ENCODE assay signal across 8 cellular contexts in the genomic region with DNA sequence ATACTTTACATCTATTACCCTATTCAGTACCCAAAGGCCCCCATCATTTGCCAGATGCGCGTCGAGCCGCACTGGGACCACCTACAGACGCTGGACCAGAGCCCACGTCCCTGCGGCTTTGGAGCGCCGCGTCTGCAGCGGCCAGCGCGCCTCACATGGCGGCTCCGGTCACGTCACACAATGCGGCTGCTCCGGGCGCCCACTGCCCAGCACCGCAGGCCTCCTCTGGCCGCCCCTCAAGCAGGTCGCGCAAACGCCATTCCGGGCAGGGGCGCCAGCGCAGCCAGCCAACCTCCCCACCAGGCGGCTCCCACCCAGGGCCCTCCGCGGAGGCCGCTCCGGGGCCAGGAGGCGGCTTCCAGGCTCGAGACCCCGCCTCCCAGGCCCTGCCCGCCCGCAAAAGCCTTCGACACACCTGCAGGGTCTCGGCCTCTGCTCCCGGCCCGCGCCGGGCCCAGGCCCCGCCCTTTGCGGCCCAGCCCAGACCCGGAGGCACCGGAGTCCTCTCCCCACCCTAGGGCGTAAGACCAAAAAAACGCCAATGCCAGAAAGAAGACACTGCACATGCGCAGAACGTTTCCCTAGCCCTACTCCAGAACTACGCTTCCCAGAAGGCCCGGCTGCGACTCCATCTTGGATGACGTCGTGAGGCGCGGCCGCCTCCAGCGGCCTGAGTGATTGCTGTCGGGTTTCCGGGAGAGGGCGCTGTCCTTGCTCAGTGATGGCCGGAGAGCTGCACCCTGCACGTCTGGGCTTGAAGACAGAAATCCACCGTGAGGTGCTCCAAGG. TPM values are rescaled to one million over a fixed set of nuclear protein-coding genes. Genes with fewer than 3 reads are reported as not detected.
DNase-seq lines count a peak whose midpoint lies in the region; ATAC-seq, FAIRE-seq and TF ChIP-seq lines count a peak whose summit lies in the region.

Gene ZNF25, minus strand, starts transcription at position 557 of the 789 bp plus-strand sequence. CDS start 4,925 bp downstream, outside the sequence.

- H3K27ac ChIP-seq in HepG2 (ENCODE audit: extremely low read length, insufficient read depth, low read length): peak within 1 kb of the TSS; percentile 84

- peak in 1 of 2 experiments; percentile 32; a peak in 1 of 4 replicates for TF ChIP-seq EP300 in HepG2 (IDR thresholded peaks at IDR 0.05; ENCODE audit: low read depth in 2 of 2, low read length in 2 of 2)
- no peak; the same call in 1 of the 2 replicates for TF ChIP-seq EP300 in HepG2 (CRISPR knock-in tag; IDR thresholded peaks at IDR 0.05; ENCODE audit: borderline replicate concordance)

- no TSS peak for BruUV-seq in HepG2 (replicated peaks; lab: Mats Ljungman, UMichigan)

- TF ChIP-seq CTCF in HepG2 (CRISPR knock-in tag; IDR thresholded peaks at IDR 0.05): peak; percentile 98

- peak within 1 kb of the TSS; percentile 82 for H3K9ac ChIP-seq in HepG2 (ENCODE audit: insufficient read depth, low read depth, low read length)

- H4K20me1 ChIP-seq in HepG2 (ENCODE audit: insufficient read depth, low read length): no peaks in the 10 kb centered on the region

- ATAC-seq in GM19372 (IDR thresholded peaks at IDR 0.05; ENCODE audit: low read depth, unreplicated experiment) (peak; percentile 94), HG03558 (IDR thresholded peaks at IDR 0.05; ENCODE audit: extremely low read depth, unreplicated experiment) (peak; percentile 89), HepG2 (peak; percentile 97)

- FAIRE-seq in HepG2 (lab: Jason Lieb, UNC): peak; percentile 98

- DNase-seq in CD1c-positive myeloid dendritic cell (ENCODE audit: extremely low spot score): peak; percentile 100
- DNase-seq in NCI-H748 (lab: John Stamatoyannopoulos, UW; ENCODE audit: unreplicated experiment): peak; percentile 98
- peak; percentile 96 to 98 for DNase-seq in activated CD4-positive, alpha-beta T cell treated with anti-CD3 and anti-CD28 coated beads, Interleukin-2, amount 50 U/mL, for 4 hours
- DNase-seq in dermis blood vessel endothelial cell: peak; percentile 99
- peak; percentile 99 for DNase-seq in HepG2 (ENCODE audit: low spot score)
- DNase-seq in stimulated activated CD4-positive, alpha-beta T cell treated with anti-CD3 and anti-CD28 coated beads, Interleukin-4, amount 100 ng/mL, for 1 hour: peak; percentile 97

- H2AFZ ChIP-seq in HepG2 (ENCODE audit: low read length): peak within 1 kb of the TSS; percentile 96

- peak within 1 kb of the TSS; percentile 95 for H3K4me2 ChIP-seq in HepG2 (ENCODE audit: low read depth, low read length)

- CTCF ChIA-PET in HepG2 (lab: Yijun Ruan, JAX; ENCODE audit: low intra/inter-chr PET ratio, low total read pairs): interaction anchor here (1.2 to 1.4 kb wide), 2 partner anchors 16 to 390 kb away, joined by 3 to 7 read pairs; no protein-coding TSS in a partner anchor

- H3K27me3 ChIP-seq in HepG2 (ENCODE audit: control insufficient read depth in 1 of 2, insufficient read depth in 2 of 2, low read length in 2 of 2): no peaks in the 10 kb centered on the region

- under 1% methylated on average over 44 of the region's 66 CpGs for WGBS in HepG2 (ENCODE audit: low lambda C conversion rate)

- no peaks in the 10 kb centered on the region for H3K9me3 ChIP-seq in HepG2 (ENCODE audit: low read length)

- peak; percentile 77 to 91 for TF ChIP-seq POLR2A in HepG2 (IDR thresholded peaks at IDR 0.05; ENCODE audit: insufficient read depth in 1 of 2, low read depth in 2 of 2, low read length in 2 of 2)

- intact Hi-C loops in HepG2 (cut with micrococcal nuclease; ENCODE audit: unreplicated experiment): loop anchor here (1.0 to 10.0 kb wide), 5 partner anchors 34 to 1089 kb away; partner anchors contain the start of genes ZNF248, ZNF33A and ZNF37A

- no peaks in the 10 kb centered on the region for H3K79me2 ChIP-seq in HepG2 (ENCODE audit: insufficient read depth, low read length)

- POLR2A ChIA-PET in HepG2 (lab: Yijun Ruan, JAX): interaction anchor here (1.1 to 2.7 kb wide), 3 partner anchors 32 to 35 kb away, joined by 3 to 17 read pairs (median 4); partner anchors contain the start of gene ZNF33A

- no peaks in the 10 kb centered on the region for H3K36me3 ChIP-seq in HepG2 (replicated peaks in 1 of 2; ENCODE audit: control insufficient read depth in 1 of 2, insufficient read depth in 2 of 2, low read length in 2 of 2)

- in situ Hi-C loops in HepG2 (cut with HindIII; ENCODE audit: extremely low pct_ligation_motif_present, low pct_unique_long_range_greater_than_20kb): no loop called here

- H3K4me3 ChIP-seq in HepG2 (replicated peaks in 1 of 3; ENCODE audit: insufficient read depth in 1 of 3, low read depth in 2 of 3, low read length in 3 of 3): peak within 1 kb of the TSS; percentile 66 to 90 (median 80)

- peaks cover 10% of the 10 kb centered on the region for H3K4me1 ChIP-seq in HepG2 (ENCODE audit: insufficient read depth, low read length)

- TF ChIP-seq RAD21 in HepG2 (CRISPR knock-in tag; IDR thresholded peaks at IDR 0.05): peak; percentile 53

TF ChIP-seq in HepG2, 621 proteins besides CTCF, POLR2A, EP300 and RAD21 (continues in another document):
- TF ChIP-seq ZNF281 (CRISPR knock-in tag; IDR thresholded peaks at IDR 0.05; ENCODE audit: borderline replicate concordance) (no peak), ZNF343 (CRISPR knock-in tag; IDR thresholded peaks at IDR 0.05) (peak; percentile 84; the same call in 1 of the 2 replicates), ZNF672 (CRISPR knock-in tag; IDR thresholded peaks at IDR 0.05) (no peak), MAFG (CRISPR knock-in tag; IDR thresholded peaks at IDR 0.05) (no peak), TP53 (CRISPR knock-in tag; conservative IDR thresholded peaks at IDR 0.05) (no peak), ATF3 (CRISPR knock-in tag; IDR thresholded peaks at IDR 0.05) (no peak), ZNF296 (CRISPR knock-in tag; conservative IDR thresholded peaks at IDR 0.05) (no peak), MTF2 (CRISPR knock-in tag; IDR thresholded peaks at IDR 0.05; ENCODE audit: borderline replicate concordance) (no peak), MXD3 (CRISPR knock-in tag; IDR thresholded peaks at IDR 0.05) (peak; percentile 85), AGO2 (optimal IDR thresholded peaks at IDR 0.05; ENCODE audit: low read depth, low read length) (peak; percentile 45)

RNA-seq across cellular contexts. Expression of gene ZNF25, which starts in this region (rescaled TPM):
- 6.1 and 6.5 TPM in 2 replicates for total RNA-seq in dermis blood vessel endothelial cell
- 1.4 and 1.6 TPM in 2 replicates for total RNA-seq in HepG2 (2016; rRNA removed; fragmentation: Illumina TruSeq; extraction: Trizol)
- total RNA-seq in HepG2 (2016; cell fraction: cytosol; rRNA removed; fragmentation: Illumina TruSeq; extraction: Trizol; ENCODE audit: low read depth): 0.40 and 0.71 TPM in 2 replicates
- total RNA-seq in HepG2 (2016; cell fraction: insoluble cytoplasmic fraction; rRNA removed; fragmentation: Illumina TruSeq; extraction: Trizol): 1.4 and 1.8 TPM in 2 replicates
- total RNA-seq in HepG2 (2016; cell fraction: membrane; rRNA removed; fragmentation: Illumina TruSeq; extraction: Trizol): 1.8 and 2.0 TPM in 2 replicates
- 1.7 and 2.0 TPM in 2 replicates for total RNA-seq in HepG2 (2016; cell fraction: nucleus; rRNA removed; fragmentation: Illumina TruSeq; extraction: Trizol)
- polyA plus RNA-seq in HepG2 (2011; rRNA removed): 1.5 and 1.6 TPM in 2 replicates
- polyA plus RNA-seq in HepG2 (2011; cell fraction: cytosol; rRNA removed): 0.40 and 0.81 TPM in 2 replicates
- 1.3 and 1.7 TPM in 2 replicates for polyA plus RNA-seq in HepG2 (2011; cell fraction: nucleus; rRNA removed)
- 1.1 and 1.3 TPM in 2 replicates for polyA plus RNA-seq in HepG2 (2012)
- polyA plus RNA-seq in HepG2 (2016; cell fraction: cytosol; fragmentation: Illumina TruSeq; extraction: Trizol; ENCODE audit: low read depth): 0.25 and 0.28 TPM in 2 replicates
- polyA plus RNA-seq in HepG2 (2016; cell fraction: insoluble cytoplasmic fraction; fragmentation: Illumina TruSeq; extraction: Trizol; ENCODE audit: low read depth): 1.5 TPM in 2 replicates
- polyA plus RNA-seq in HepG2 (2016; cell fraction: membrane; fragmentation: Illumina TruSeq; extraction: Trizol; ENCODE audit: low read depth): 0.87 and 0.98 TPM in 2 replicates
- polyA plus RNA-seq in HepG2 (2016; cell fraction: nucleus; fragmentation: Illumina TruSeq; extraction: Trizol; ENCODE audit: insufficient read depth, low read depth): 3.4 and 4.1 TPM in 2 replicates
- 0.12 and 0.24 TPM in 2 replicates for polyA minus RNA-seq in HepG2 (2011; rRNA and poly(A)+ RNA removed; ENCODE audit: low replicate concordance)
- polyA minus RNA-seq in HepG2 (2011; cell fraction: cytosol; rRNA and poly(A)+ RNA removed): 0.89 and 1.1 TPM in 2 replicates
- polyA minus RNA-seq in HepG2 (2011; cell fraction: nucleus; rRNA and poly(A)+ RNA removed): 1.3 and 1.7 TPM in 2 replicates

Comparison
In these comparisons a context has a peak if more than half of its experiments do, and no peak if none do; other contexts are left out.
1. Peak in every context shown above with its lines: DNase-seq, ATAC-seq, H3K4me3 ChIP-seq and H3K27ac ChIP-seq.